24 cellular contexts compared by ENCODE assay signal in genomic region chr13:27276188-27276587, GRCh38. TPM values are rescaled to one million over a fixed set of nuclear protein-coding genes. Genes with fewer than 3 reads are reported as not detected.
A peak's percentile ranks its signal among the peaks of the same experiment; 100 is the strongest.
DNase-seq lines count a peak whose midpoint lies in the region; ATAC-seq and TF ChIP-seq lines count a peak whose summit lies in the region.
"Had no signal": no experiment of that assay in that cellular context is flagged by ENCODE, and none has a peak within 500 bp of the region (broad histone marks: within the 10 kb centered on the region; RNA-seq: fewer than 3 reads in every experiment).

No MANE protein-coding gene starts in this region.

- H3K27me3 ChIP-seq in right atrium auricular region (no peaks in the 10 kb centered on the region), ascending aorta (no peaks in the 10 kb centered on the region)
- H3K27me3 ChIP-seq: sigmoid colon had no signal

- TF ChIP-seq CTCF in right atrium auricular region (IDR thresholded peaks at IDR 0.05) (no peak), ascending aorta (IDR thresholded peaks at IDR 0.05) (no peak), fibroblast of villous mesenchyme (IDR thresholded peaks at IDR 0.05; ENCODE audit: insufficient read depth, low read depth, low read length) (no peak), mucosa of descending colon (IDR thresholded peaks at IDR 0.05) (no peak)

- peak; percentile 18 for ATAC-seq in left ventricle myocardium superior
- ATAC-seq in mucosa of descending colon = no peak
- ATAC-seq in GM21515 (IDR thresholded peaks at IDR 0.05; ENCODE audit: unreplicated experiment) = no peak
- ATAC-seq: A549; activated T-helper 17 cell treated with anti-CD3 and anti-CD28 coated beads, Interleukin-2, amount 50 U/mL, for 72 hours; HCT116; stimulated activated naive CD8-positive, alpha-beta T cell treated with anti-CD3 and anti-CD28 coated beads, Interleukin-15, amount 100 ng/mL, for 72 hours had no signal

- H3K36me3 ChIP-seq in right atrium auricular region (no peaks in the 10 kb centered on the region), ascending aorta (peaks cover 0 to 10% of the 10 kb centered on the region in 2 donors), mucosa of descending colon (ENCODE audit: low read depth) (no peaks in the 10 kb centered on the region)
- H3K36me3 ChIP-seq: sigmoid colon had no signal

- H3K9me3 ChIP-seq in right atrium auricular region = no peaks in the 10 kb centered on the region
- no peaks in the 10 kb centered on the region for H3K9me3 ChIP-seq in ascending aorta
- H3K9me3 ChIP-seq in mucosa of descending colon = no peaks in the 10 kb centered on the region
- H3K9me3 ChIP-seq: A549, sigmoid colon had no signal

- intact Hi-C loops in left ventricle myocardium superior (cut with micrococcal nuclease) (no loop called here), ascending aorta (cut with DNase I) (loop anchor here (10.0 kb wide), 1 partner anchor 859 kb away; the partner anchor contains the start of gene PAN3), mucosa of descending colon (cut with DNase I, micrococcal nuclease) (loop anchor here (10.0 kb wide), 2 partner anchors 79 to 291 kb away; no protein-coding TSS in a partner anchor)

- H3K4me3 ChIP-seq in right atrium auricular region = no peak overlapping the region
- no peak overlapping the region for H3K4me3 ChIP-seq in ascending aorta
- no peak overlapping the region for H3K4me3 ChIP-seq in fibroblast of villous mesenchyme (ENCODE audit: low read depth, low read length)
- no peak overlapping the region for H3K4me3 ChIP-seq in mucosa of descending colon
- H3K4me3 ChIP-seq: A549, lung, sigmoid colon had no signal

- H3K4me1 ChIP-seq in right atrium auricular region = peaks cover 0 to 22% of the 10 kb centered on the region in 2 donors
- peaks cover 4 to 23% of the 10 kb centered on the region in 2 donors for H3K4me1 ChIP-seq in ascending aorta
- peaks cover 13% of the 10 kb centered on the region for H3K4me1 ChIP-seq in mucosa of descending colon (ENCODE audit: low read depth)

- H3K27ac ChIP-seq in right atrium auricular region (no peak overlapping the region), ascending aorta (peak overlapping the region; percentile 5 to 82)
- H3K27ac ChIP-seq: A549, RWPE1 had no signal

- no peak for DNase-seq in left ventricle myocardium superior
- no peak for DNase-seq in right atrium auricular region (ENCODE audit: low spot score)
- DNase-seq in ascending aorta (ENCODE audit: low spot score in 2 of 2) = no peak
- DNase-seq in fibroblast of villous mesenchyme (ENCODE audit: low read depth) = peak; percentile 70
- no peak for DNase-seq in cortex of kidney (lab: John Stamatoyannopoulos, UW)
- no peak for DNase-seq in mucosa of descending colon
- no peak for DNase-seq in stimulated activated CD4-positive, alpha-beta T cell treated with anti-CD3 and anti-CD28 coated beads, Interleukin-4, amount 100 ng/mL, for 1 hour
- DNase-seq: activated CD4-positive, alpha-beta memory T cell treated with anti-CD3 and anti-CD28 coated beads for 36 hours; activated CD4-positive, CD25-positive, alpha-beta regulatory T cell; activated CD8-positive, alpha-beta memory T cell treated with anti-CD3 and anti-CD28 coated beads, Interleukin-2, amount 50 U/mL, for 48 hours; EL; NCI-H1105; NCI-H1930; NCI-H226; NCI-H82; sigmoid colon; stimulated activated CD4-positive, alpha-beta T cell treated with anti-CD3 and anti-CD28 coated beads, Interleukin-15, amount 100 ng/mL, for 24 hours; stimulated activated naive CD8-positive, alpha-beta T cell treated with anti-CD3 and anti-CD28 coated beads, Interleukin-15, amount 100 ng/mL, for 72 hours had no signal

RNA-seq across cellular contexts. Expression of gene RASL11A, which starts 5.6 kb away (rescaled TPM):
- 7.9 TPM for total RNA-seq in left ventricle myocardium superior
- total RNA-seq in right atrium auricular region = 10 to 100 TPM in 1 of 2 donors, 1 to 10 TPM in 1; 9.3 to 16.3 TPM
- 50.4 TPM for total RNA-seq in ascending aorta
- 2.9 and 4.7 TPM in 2 replicates for total RNA-seq in fibroblast of villous mesenchyme
- total RNA-seq in mucosa of descending colon = 10 to 100 TPM; 27.0 to 75.0 (median 34.9) TPM

RNA-seq across cellular contexts. Expression of gene RPL21, which starts 24.8 kb away (rescaled TPM):
- total RNA-seq in left ventricle myocardium superior (663 TPM), right atrium auricular region (100 to 1,000 TPM; 424 to 949 TPM), ascending aorta (377 TPM), fibroblast of villous mesenchyme (535 and 661 TPM in 2 replicates), mucosa of descending colon (100 to 1,000 TPM; 721 to 896 (median 791) TPM)

Comparison
In these comparisons a context has a peak if more than half of its experiments do, and no peak if none do; other contexts are left out.
1. H3K27ac ChIP-seq: peak in ascending aorta (2 of 2); none in right atrium auricular region (0 of 2).